Comparison of ENCODE assay signal across 23 cellular contexts in the genomic region with DNA sequence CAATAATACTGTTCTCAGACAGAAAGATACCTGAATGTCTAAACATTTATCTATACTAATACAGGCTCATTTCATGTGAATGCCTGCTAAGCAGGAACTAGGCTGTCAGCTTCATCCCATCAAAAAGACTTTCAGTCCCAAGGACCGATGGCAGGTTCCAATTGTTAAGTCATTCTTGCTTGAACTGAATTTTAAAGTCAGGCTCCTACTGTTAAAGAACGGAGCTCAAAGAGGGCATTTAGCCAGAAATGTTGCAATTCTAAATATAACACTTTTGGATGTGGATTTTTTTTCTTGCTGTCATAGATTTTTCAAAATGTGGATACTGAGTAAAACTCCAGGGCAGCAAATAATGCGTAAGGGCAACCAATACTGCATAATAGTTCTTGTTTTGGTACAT. TPM values are rescaled to one million over a fixed set of nuclear protein-coding genes. Genes with fewer than 3 reads are reported as not detected.
"Had no signal": no experiment of that assay in that cellular context is flagged by ENCODE, and none has a peak within 500 bp of the region (broad histone marks: within the 10 kb centered on the region; RNA-seq: fewer than 3 reads in every experiment).

No MANE protein-coding gene starts in this region.

- H3K9me3 ChIP-seq: pancreas, thoracic aorta, vagina had no signal

- H3K4me1 Mint-ChIP-seq: activated CD4-positive, alpha-beta T cell treated with anti-CD3 and anti-CD28 coated beads, Interleukin-2, amount 10 ng/mL, durations not matched to agents 24 days and 14 days; activated CD8-positive, alpha-beta memory T cell treated with anti-CD3 and anti-CD28 coated beads, Interleukin-2, amount 10 ng/mL, durations not matched to agents 7 days and 5 days; activated naive CD8-positive, alpha-beta T cell treated with anti-CD3 and anti-CD28 coated beads, Interleukin-2, amount 50 U/mL, for 24 hours; naive thymus-derived CD4-positive, alpha-beta T cell had no signal

- H3K27me3 ChIP-seq: brain microvascular endothelial cell, pancreas, vagina had no signal

- H3K4me3 Mint-ChIP-seq: activated CD4-positive, alpha-beta T cell treated with anti-CD3 and anti-CD28 coated beads, Interleukin-2, amount 10 ng/mL, durations not matched to agents 24 days and 14 days; activated CD8-positive, alpha-beta memory T cell treated with anti-CD3 and anti-CD28 coated beads, Interleukin-2, amount 10 ng/mL, durations not matched to agents 7 days and 5 days; activated CD8-positive, alpha-beta T cell treated with anti-CD3 and anti-CD28 coated beads for 36 hours; activated naive CD8-positive, alpha-beta T cell treated with anti-CD3 and anti-CD28 coated beads, Interleukin-2, amount 50 U/mL, for 24 hours; activated T-helper 1 cell treated with anti-CD3 and anti-CD28 coated beads, Interleukin-12 subunit alpha, Interleukin-12 subunit beta, Interleukin-2, Interleukin-4 antibody, amounts not matched to agents 30 ng/mL and 10 ng/mL and 1 ng/mL, durations not matched to agents 14 hours and 24 hours and 36 hours; naive thymus-derived CD4-positive, alpha-beta T cell; type B pancreatic cell had no signal

- H3K27ac ChIP-seq: brain microvascular endothelial cell, pancreas, thoracic aorta, vagina had no signal

- H3K27ac Mint-ChIP-seq: activated CD4-positive, alpha-beta T cell treated with anti-CD3 and anti-CD28 coated beads, Interleukin-2, amount 10 ng/mL, durations not matched to agents 24 days and 14 days; activated CD8-positive, alpha-beta memory T cell treated with anti-CD3 and anti-CD28 coated beads, Interleukin-2, amount 10 ng/mL, durations not matched to agents 7 days and 5 days; activated CD8-positive, alpha-beta T cell treated with anti-CD3 and anti-CD28 coated beads for 36 hours; activated naive CD8-positive, alpha-beta T cell treated with anti-CD3 and anti-CD28 coated beads, Interleukin-2, amount 50 U/mL, for 24 hours; activated T-helper 1 cell treated with anti-CD3 and anti-CD28 coated beads, Interleukin-12 subunit alpha, Interleukin-12 subunit beta, Interleukin-2, Interleukin-4 antibody, amounts not matched to agents 30 ng/mL and 10 ng/mL and 1 ng/mL, durations not matched to agents 14 hours and 24 hours and 36 hours; naive thymus-derived CD4-positive, alpha-beta T cell; type B pancreatic cell had no signal

- H3K36me3 ChIP-seq: brain microvascular endothelial cell, pancreas, thoracic aorta, vagina had no signal

- H3K36me3 Mint-ChIP-seq: type B pancreatic cell had no signal

- H3K4me3 ChIP-seq: pancreas, thoracic aorta, vagina had no signal

- H3K4me1 ChIP-seq: pancreas, vagina had no signal

- DNase-seq: activated CD4-positive, alpha-beta T cell treated with anti-CD3 and anti-CD28 coated beads, Interleukin-2, amount 10 ng/mL, durations not matched to agents 24 days and 14 days; activated CD8-positive, alpha-beta memory T cell treated with anti-CD3 and anti-CD28 coated beads, Interleukin-2, amount 10 ng/mL, durations not matched to agents 7 days and 5 days; activated CD8-positive, alpha-beta T cell treated with anti-CD3 and anti-CD28 coated beads for 36 hours; activated gamma-delta T cell; activated naive CD4-positive, alpha-beta T cell treated with anti-CD3 and anti-CD28 coated beads, Interleukin-2, amount 50 U/mL, for 16 hours; activated naive CD8-positive, alpha-beta T cell treated with anti-CD3 and anti-CD28 coated beads, Interleukin-2, amount 50 U/mL, for 24 hours; activated T-cell treated with anti-CD3 and anti-CD28 coated beads for 4 hours; brain microvascular endothelial cell; central memory CD4-positive, alpha-beta T cell; effector memory CD4-positive, alpha-beta T cell; naive thymus-derived CD4-positive, alpha-beta T cell; pancreas; stimulated activated CD4-positive, alpha-beta T cell treated with anti-CD3 and anti-CD28 coated beads, Interleukin-4, amount 100 ng/mL, for 1 hour; stimulated activated naive CD4-positive, alpha-beta T cell had no signal

- ATAC-seq: activated CD4-positive, CD25-positive, alpha-beta regulatory T cell treated with anti-CD3 and anti-CD28 coated beads, Interleukin-2, amount 50 U/mL, for 24 hours; activated CD8-positive, alpha-beta memory T cell treated with anti-CD3 and anti-CD28 coated beads, Interleukin-2, amount 10 ng/mL, durations not matched to agents 7 days and 5 days; activated CD8-positive, alpha-beta T cell treated with anti-CD3 and anti-CD28 coated beads for 36 hours; activated naive CD8-positive, alpha-beta T cell treated with anti-CD3 and anti-CD28 coated beads, Interleukin-2, amount 50 U/mL, for 24 hours; esophagus mucosa; naive thymus-derived CD4-positive, alpha-beta T cell; pancreas had no signal

RNA-seq across cellular contexts. Expression of gene DBX2, which starts 38.5 kb away (rescaled TPM):
- total RNA-seq: activated CD4-positive, alpha-beta T cell treated with anti-CD3 and anti-CD28 coated beads, Interleukin-2, amount 10 ng/mL, durations not matched to agents 24 days and 14 days; activated CD8-positive, alpha-beta memory T cell treated with anti-CD3 and anti-CD28 coated beads, Interleukin-2, amount 10 ng/mL, durations not matched to agents 7 days and 5 days; activated CD8-positive, alpha-beta T cell treated with anti-CD3 and anti-CD28 coated beads for 36 hours; activated T-helper 1 cell treated with anti-CD3 and anti-CD28 coated beads, Interleukin-12 subunit alpha, Interleukin-12 subunit beta, Interleukin-2, Interleukin-4 antibody, amounts not matched to agents 30 ng/mL and 10 ng/mL and 1 ng/mL, durations not matched to agents 14 hours and 24 hours and 36 hours; dermis microvascular lymphatic vessel endothelial cell; endothelial cell of umbilical vein; esophagus mucosa; naive thymus-derived CD4-positive, alpha-beta T cell; T-helper 2 cell treated with Interferon-gamma antibody and Interleukin-4, amounts not matched to agents 100 ng/mL and 5 ng/mL, for 36 hours; vagina had no signal
- polyA plus RNA-seq: endothelial cell of umbilical vein; naive thymus-derived CD4-positive, alpha-beta T cell had no signal
